34 cellular contexts compared by ENCODE assay signal in genomic region chr5:161641444-161641843, GRCh38.
"Had no signal": no experiment of that assay in that cellular context is flagged by ENCODE, and none has a peak within 500 bp of the region (broad histone marks: within the 10 kb centered on the region; RNA-seq: fewer than 3 reads in every experiment).

No MANE protein-coding gene starts in this region.

- H3K4me3 ChIP-seq: MG63 had no signal

- H3K36me3 ChIP-seq: MG63 had no signal

- DNase-seq: Karpas-422, Kasumi-1, MG63, MM.1S, MV-4-11, NCI-H1048, NCI-H1092, NCI-H1092 treated with DMSO at 0.1 percent for 48 hours, NCI-H1105, NCI-H1105 treated with DMSO at 0.1 percent for 48 hours, NCI-H1417, NCI-H1417 treated with DMSO at 0.1 percent for 48 hours, NCI-H1436, NCI-H1436 treated with DMSO at 0.1 percent for 48 hours, NCI-H146, NCI-H1694, NCI-H1694 treated with DMSO at 0.1 percent for 48 hours, NCI-H187, NCI-H187 treated with DMSO at 0.1 percent for 48 hours, NCI-H1930, NCI-H2029, NCI-H2029 treated with DMSO at 0.1 percent for 48 hours, NCI-H2081, NCI-H2081 treated with DMSO at 0.1 percent for 48 hours, NCI-H2107, NCI-H2171, NCI-H2171 treated with DMSO at 0.1 percent for 48 hours, NCI-H2227 treated with DMSO at 0.1 percent for 48 hours, NCI-H226, NCI-H345, NCI-H446, NCI-H446 treated with DMSO at 0.1 percent for 48 hours, NCI-H510A, NCI-H510A treated with DMSO at 0.1 percent for 48 hours had no signal

- H3K27me3 ChIP-seq: MG63 had no signal

- H3K9me3 ChIP-seq: MG63 had no signal
